In genomic region chr10:120485946-120486345, GRCh38 we compare ENCODE assay signal across 34 cellular contexts. TPM values are rescaled to one million over a fixed set of nuclear protein-coding genes. Genes with fewer than 3 reads are reported as not detected.
"Had no signal": no experiment of that assay in that cellular context is flagged by ENCODE, and none has a peak within 500 bp of the region (broad histone marks: within the 10 kb centered on the region; RNA-seq: fewer than 3 reads in every experiment).

No MANE protein-coding gene starts in this region.

- H3K27ac ChIP-seq: PC-9, RWPE1, SJCRH30, SK-N-MC had no signal

- H3K27me3 ChIP-seq: MG63, SJCRH30 had no signal

- H3K36me3 ChIP-seq: MG63, SJCRH30 had no signal

- H3K4me1 ChIP-seq: SJCRH30 had no signal

- H3K9me3 ChIP-seq: MG63, SJCRH30 had no signal

- DNase-seq: Kasumi-1, KG1, MG63, NCI-H1048, NCI-H1092 treated with DMSO at 0.1 percent for 48 hours, NCI-H1105 treated with DMSO at 0.1 percent for 48 hours, NCI-H1417, NCI-H1436, NCI-H146, NCI-H1694, NCI-H187, NCI-H1930, NCI-H2029 treated with DMSO at 0.1 percent for 48 hours, NCI-H2081 treated with DMSO at 0.1 percent for 48 hours, NCI-H2107, NCI-H2171, NCI-H226, NCI-H446 treated with DMSO at 0.1 percent for 48 hours, NCI-H510A, NCI-H524, NCI-H526, NCI-H69, NCI-H748 treated with DMSO at 0.1 percent for 48 hours, NCI-H82, PC-9, SHP77, SIG-M5, SJCRH30 had no signal

- ATAC-seq: Panc1, Right ventricle myocardium inferior, SK-N-SH treated with all-trans-retinoic acid at 6 μM for 48 hours had no signal

- H3K4me3 ChIP-seq: MG63, PC-9, SJCRH30, SK-N-MC had no signal

RNA-seq across cellular contexts. Expression of gene PLPP4, which starts 28.9 kb away (rescaled TPM):
- total RNA-seq: OCI-LY7, PC-9, Right ventricle myocardium inferior had no signal
